In the genomic region with DNA sequence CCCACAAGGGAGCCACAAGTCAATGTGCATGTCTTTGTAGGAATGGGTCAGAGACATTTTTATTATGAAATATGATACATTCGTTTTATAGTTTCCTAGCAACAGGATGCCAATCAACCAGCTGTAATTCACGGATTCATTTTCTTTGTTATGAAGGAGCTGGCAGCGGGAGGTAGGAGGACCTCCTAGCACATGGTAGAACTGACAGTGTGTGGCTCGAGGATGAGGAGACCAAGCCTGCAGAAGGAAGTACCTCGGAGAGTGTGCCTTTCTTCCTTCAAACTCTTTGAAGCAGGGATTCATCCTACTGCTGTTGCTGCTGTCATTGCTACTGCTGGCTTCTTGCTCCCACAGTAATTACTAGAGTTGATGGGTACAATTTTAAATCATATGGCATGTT, we compare ENCODE assay signal across 13 cellular contexts.
DNase-seq lines count a peak whose midpoint lies in the region; TF ChIP-seq lines count a peak whose summit lies in the region.
"Had no signal": no experiment of that assay in that cellular context is flagged by ENCODE, and none has a peak within 500 bp of the region (broad histone marks: within the 10 kb centered on the region; RNA-seq: fewer than 3 reads in every experiment).

No MANE protein-coding gene starts in this region.

- no peak overlapping the region for H3K27ac ChIP-seq in smooth muscle cell (ENCODE audit: low read depth)
- H3K27ac ChIP-seq: 22Rv1; A549; BLaER1 treated with 17β-estradiol and CSF1 and Interleukin-3, amounts not matched to agents 10 nM and 100 nM had no signal

- H3F3A ChIP-seq in smooth muscle cell (ENCODE audit: low read depth) = no peaks in the 10 kb centered on the region

- WGBS in smooth muscle cell (ENCODE audit: low lambda C conversion rate) = 93% methylated on average over 5 of the region's 5 CpGs

- no peaks in the 10 kb centered on the region for H3K36me3 ChIP-seq in smooth muscle cell (ENCODE audit: low read depth)
- H3K36me3 ChIP-seq: BLaER1 treated with 17β-estradiol and CSF1 and Interleukin-3, amounts not matched to agents 10 nM and 100 nM had no signal

- no peaks in the 10 kb centered on the region for H3K9me3 ChIP-seq in smooth muscle cell (replicated peaks; ENCODE audit: low read depth)
- H3K9me3 ChIP-seq: A549 had no signal

- no peak overlapping the region for H3K4me2 ChIP-seq in smooth muscle cell
- H3K4me2 ChIP-seq: A549; BLaER1 treated with 17β-estradiol and CSF1 and Interleukin-3, amounts not matched to agents 10 nM and 100 nM had no signal

- DNase-seq in DMS53 (lab: John Stamatoyannopoulos, UW) = peak; percentile 20
- DNase-seq in DMS53 treated with DMSO at 0.1 percent for 48 hours (lab: John Stamatoyannopoulos, UW; ENCODE audit: unreplicated experiment) = no peak
- peak; percentile 51 for DNase-seq in NCI-H748 (lab: John Stamatoyannopoulos, UW; ENCODE audit: unreplicated experiment)
- no peak for DNase-seq in NCI-H748 treated with DMSO at 0.1 percent for 48 hours (lab: John Stamatoyannopoulos, UW)
- peak; percentile 42 for DNase-seq in SK-N-DZ (ENCODE audit: low spot score)
- DNase-seq in smooth muscle cell (lab: John Stamatoyannopoulos, UW; ENCODE audit: unreplicated experiment) = no peak
- no peak for DNase-seq in HuH-7.5 (ENCODE audit: low spot score)
- DNase-seq: Calu3; CD8-positive, alpha-beta T cell; H9 had no signal

- H3K9ac ChIP-seq in smooth muscle cell (ENCODE audit: low read depth) = no peak overlapping the region
- H3K9ac ChIP-seq: BLaER1 treated with 17β-estradiol and CSF1 and Interleukin-3, amounts not matched to agents 10 nM and 100 nM had no signal

- H3K4me1 ChIP-seq in smooth muscle cell (ENCODE audit: low read depth) = peaks cover 14% of the 10 kb centered on the region
- H3K4me1 ChIP-seq: A549 had no signal

- no peaks in the 10 kb centered on the region for H3K27me3 ChIP-seq in smooth muscle cell (ENCODE audit: low read depth)
- H3K27me3 ChIP-seq: BLaER1 treated with 17β-estradiol and CSF1 and Interleukin-3, amounts not matched to agents 10 nM and 100 nM had no signal

- no peaks in the 10 kb centered on the region for H3K79me2 ChIP-seq in smooth muscle cell (ENCODE audit: low read depth)

- no peak overlapping the region for H3K4me3 ChIP-seq in smooth muscle cell
- H3K4me3 ChIP-seq: A549; BLaER1 treated with 17β-estradiol and CSF1 and Interleukin-3, amounts not matched to agents 10 nM and 100 nM had no signal

- H4K20me1 ChIP-seq in smooth muscle cell (ENCODE audit: low read depth) = no peaks in the 10 kb centered on the region
- H4K20me1 ChIP-seq: BLaER1 treated with 17β-estradiol and CSF1 and Interleukin-3, amounts not matched to agents 10 nM and 100 nM had no signal

- H2AFZ ChIP-seq in smooth muscle cell (ENCODE audit: low read depth) = no peak overlapping the region

- TF ChIP-seq CTCF in smooth muscle cell (IDR thresholded peaks at IDR 0.05; ENCODE audit: borderline replicate concordance, insufficient read depth, poor library complexity, severe bottlenecking) = no peak

Comparison
In these comparisons a context has a peak if more than half of its experiments do, and no peak if none do; other contexts are left out.
1. DNase-seq: peak in DMS53 (single experiment), NCI-H748 (single experiment) and SK-N-DZ (single experiment); none in DMS53 treated with DMSO at 0.1 percent for 48 hours (single experiment), NCI-H748 treated with DMSO at 0.1 percent for 48 hours (single experiment), smooth muscle cell (single experiment) and HuH-7.5 (single experiment).